Comparison of ENCODE assay signal across 13 cellular contexts in genomic region chr4:19187104-19187503, GRCh38.
"Had no signal": no experiment of that assay in that cellular context is flagged by ENCODE, and none has a peak within 500 bp of the region (broad histone marks: within the 10 kb centered on the region; RNA-seq: fewer than 3 reads in every experiment).

No MANE protein-coding gene starts in this region.

- H3K27ac ChIP-seq: ascending aorta, left ventricle myocardium inferior, parathyroid adenoma, tibial artery, VCaP had no signal

- H3K9ac ChIP-seq: parathyroid adenoma had no signal

- ATAC-seq: activated CD4-positive, alpha-beta T cell treated with anti-CD3 and anti-CD28 coated beads for 36 hours had no signal

- H3K9me3 ChIP-seq: ascending aorta, left ventricle myocardium inferior, tibial artery had no signal

- H3K4me1 ChIP-seq: ascending aorta, left ventricle myocardium inferior, parathyroid adenoma had no signal

- H3K4me3 ChIP-seq: ascending aorta, left ventricle myocardium inferior, tibial artery had no signal

- DNase-seq: activated CD4-positive, alpha-beta memory T cell treated with anti-CD3 and anti-CD28 coated beads, Interleukin-2, amount 10 ng/mL, durations not matched to agents 7 days and 5 days; activated CD4-positive, alpha-beta T cell treated with anti-CD3 and anti-CD28 coated beads for 36 hours; activated CD8-positive, alpha-beta memory T cell treated with anti-CD3 and anti-CD28 coated beads, Interleukin-2, amount 50 U/mL, for 4 hours; activated naive CD8-positive, alpha-beta T cell treated with anti-CD3 and anti-CD28 coated beads, Interleukin-2, amount 10 ng/mL, durations not matched to agents 7 days and 5 days; central memory CD4-positive, alpha-beta T cell; effector memory CD4-positive, alpha-beta T cell; foreskin fibroblast; left ventricle myocardium inferior; T-helper 1 cell; tibial artery had no signal

- H3K36me3 ChIP-seq: ascending aorta, left ventricle myocardium inferior, tibial artery had no signal

- H3K27me3 ChIP-seq: ascending aorta, tibial artery had no signal
